In the genomic region with DNA sequence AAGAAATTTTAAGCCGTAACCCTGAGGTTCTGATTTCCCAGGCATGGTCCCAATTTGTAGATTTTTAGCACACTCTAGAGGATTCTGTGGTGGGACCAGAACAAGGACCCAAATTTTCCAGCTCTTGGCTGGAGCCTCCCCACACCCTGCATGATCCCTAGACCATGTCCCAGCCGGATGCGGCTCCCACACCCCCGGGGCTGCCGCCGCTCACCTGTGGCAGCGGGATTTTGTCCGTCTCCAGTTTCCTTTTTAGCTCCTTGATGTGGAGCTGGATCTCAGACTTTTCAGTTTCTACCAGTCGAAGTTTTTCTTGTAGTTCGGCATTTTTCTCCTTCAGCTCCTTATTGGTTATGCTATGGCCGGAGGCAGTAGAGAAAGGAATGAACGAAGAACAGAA, we compare ENCODE assay signal across 16 cellular contexts. TPM values are rescaled to one million over a fixed set of nuclear protein-coding genes. Genes with fewer than 3 reads are reported as not detected.
DNase-seq lines count a peak whose midpoint lies in the region; TF ChIP-seq lines count a peak whose summit lies in the region.
"Not testable (repeated sequence)": the region's sequence is repeated elsewhere in the genome, so short reads cannot be mapped to it uniquely, and the experiment has no call there.
"Had no signal": no experiment of that assay in that cellular context is flagged by ENCODE, and none has a peak within 500 bp of the region (broad histone marks: within the 10 kb centered on the region; RNA-seq: fewer than 3 reads in every experiment).

No MANE protein-coding gene starts in this region.

- peak overlapping the region; percentile 43 for H3K27ac Mint-ChIP-seq in glutamatergic neuron (ENCODE audit: unreplicated experiment)
- H3K27ac Mint-ChIP-seq in osteocyte (ENCODE audit: unreplicated experiment) = not testable (repeated sequence)

- H3K9me3 Mint-ChIP-seq in glutamatergic neuron (ENCODE audit: unreplicated experiment) = peaks cover 22% of the 10 kb centered on the region
- not testable (repeated sequence) for H3K9me3 Mint-ChIP-seq in osteocyte (ENCODE audit: unreplicated experiment)

- not testable (repeated sequence) for H3K4me3 Mint-ChIP-seq in glutamatergic neuron (ENCODE audit: unreplicated experiment); osteocyte (ENCODE audit: unreplicated experiment)

- peak; percentile 35 for DNase-seq in activated CD8-positive, alpha-beta memory T cell treated with anti-CD3 and anti-CD28 coated beads for 24 hours
- DNase-seq in glutamatergic neuron = not testable (repeated sequence)
- peak; percentile 4 for DNase-seq in islet precursor cell
- peak; percentile 14 for DNase-seq in left kidney (ENCODE audit: low read depth, low spot score)
- DNase-seq in osteocyte (ENCODE audit: extremely low spot score, unreplicated experiment) = peak; percentile 82

- not testable (repeated sequence) for TF ChIP-seq CTCF in glutamatergic neuron (IDR thresholded peaks at IDR 0.05; ENCODE audit: partially characterized antibody, unreplicated experiment); osteocyte (IDR thresholded peaks at IDR 0.05)

- H3K4me1 Mint-ChIP-seq in glutamatergic neuron (ENCODE audit: low read depth, unreplicated experiment); osteocyte (ENCODE audit: unreplicated experiment): not testable (repeated sequence)

- peaks cover 15% of the 10 kb centered on the region for H3K27me3 Mint-ChIP-seq in glutamatergic neuron (ENCODE audit: unreplicated experiment)
- H3K27me3 Mint-ChIP-seq in osteocyte (ENCODE audit: unreplicated experiment) = not testable (repeated sequence)

- H3K36me3 Mint-ChIP-seq in glutamatergic neuron (ENCODE audit: unreplicated experiment) = peaks cover 30% of the 10 kb centered on the region
- H3K36me3 Mint-ChIP-seq in osteocyte (ENCODE audit: unreplicated experiment) = not testable (repeated sequence)

RNA-seq across cellular contexts. Expression of gene GOLGA6L7, which starts 4.9 kb away (rescaled TPM):
- total RNA-seq in glutamatergic neuron (ENCODE audit: unreplicated experiment) (not detected), osteocyte (not detected in 2 replicates)
- total RNA-seq: A172; A673; B cell; Caco-2; Calu3; CD4-positive, alpha-beta memory T cell; CD4-positive, alpha-beta T cell; CD4-positive, CD25-positive, alpha-beta regulatory T cell; CD8-positive, alpha-beta memory T cell; CD8-positive, alpha-beta T cell; Daoy had no signal

RNA-seq across cellular contexts. Expression of gene APBA2, which starts 42.3 kb away (rescaled TPM):
- total RNA-seq in glutamatergic neuron (ENCODE audit: unreplicated experiment) = 166 TPM
- 23.5 and 24.7 TPM in 2 replicates for total RNA-seq in osteocyte
- total RNA-seq: B cell, Caco-2, Calu3 had no signal
